ENCODE assay signal across 7 cellular contexts in the genomic region with DNA sequence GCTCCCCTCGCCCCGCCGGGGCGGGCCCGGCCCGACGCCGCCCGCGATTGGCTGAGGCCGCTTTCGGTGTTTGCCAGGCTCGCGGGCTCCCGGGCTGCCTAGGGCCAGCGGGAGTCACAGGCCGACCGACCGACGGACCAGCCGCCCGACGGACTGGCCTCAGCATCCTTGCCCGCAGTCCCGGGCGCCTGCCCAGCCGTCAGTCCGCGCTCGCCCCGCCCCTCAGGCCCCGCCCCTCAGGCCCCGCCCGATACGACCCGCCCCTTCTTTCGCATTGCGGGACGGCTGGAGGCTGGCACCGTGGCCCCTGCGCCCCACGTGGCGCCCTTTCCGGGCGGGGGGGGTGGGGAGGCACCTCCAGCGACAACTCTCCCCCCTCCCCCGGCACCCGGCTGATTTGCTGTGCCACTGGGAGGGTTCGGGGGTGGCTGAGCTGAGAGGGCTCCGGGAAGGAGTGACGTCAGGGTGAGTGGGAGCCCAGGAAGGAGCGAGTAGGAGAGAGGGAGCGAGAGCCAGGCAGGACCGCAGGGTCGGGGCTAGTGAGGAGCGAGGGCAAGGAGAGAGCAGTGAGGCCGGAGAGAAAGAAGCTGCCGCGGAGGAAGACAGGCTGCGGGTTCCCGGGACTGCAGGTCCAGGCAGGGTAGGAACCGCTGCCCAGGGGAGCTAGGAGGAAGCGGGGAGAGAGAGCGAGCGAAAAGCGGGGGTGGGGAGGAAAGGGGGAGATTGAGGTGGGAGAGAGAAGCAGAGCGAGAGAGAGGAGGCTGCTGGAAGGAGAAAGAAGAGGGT. TPM values are rescaled to one million over a fixed set of nuclear protein-coding genes. Genes with fewer than 3 reads are reported as not detected.
DNase-seq lines count a peak whose midpoint lies in the region; ATAC-seq and TF ChIP-seq lines count a peak whose summit lies in the region.

A gene with protein sequence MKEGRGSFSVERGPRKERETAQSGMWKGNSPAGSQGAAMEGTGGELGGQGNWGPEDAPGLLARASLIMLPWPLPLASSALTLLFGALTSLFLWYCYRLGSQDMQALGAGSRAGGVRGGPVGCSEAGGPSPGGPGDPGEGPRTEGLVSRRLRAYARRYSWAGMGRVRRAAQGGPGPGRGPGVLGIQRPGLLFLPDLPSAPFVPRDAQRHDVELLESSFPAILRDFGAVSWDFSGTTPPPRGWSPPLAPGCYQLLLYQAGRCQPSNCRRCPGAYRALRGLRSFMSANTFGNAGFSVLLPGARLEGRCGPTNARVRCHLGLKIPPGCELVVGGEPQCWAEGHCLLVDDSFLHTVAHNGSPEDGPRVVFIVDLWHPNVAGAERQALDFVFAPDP (plus strand): TSS at position 387 of the 786 bp plus-strand sequence. CDS start 484 bp downstream, outside the sequence.

- intact Hi-C loops in PC-9 (cut with micrococcal nuclease; ENCODE audit: unreplicated experiment): loop anchor here (1.0 kb wide), 2 partner anchors 73 to 96 kb away; a partner anchor contains a TSS

- H3K27me3 ChIP-seq in PC-9 (ENCODE audit: insufficient read depth, low read depth): no peaks in the 10 kb centered on the region

- peaks cover 16% of the 10 kb centered on the region; the same call in 1 of the 2 replicates for H3K4me1 ChIP-seq in PC-9 (replicated peaks; ENCODE audit: insufficient read depth)

- no peaks in the 10 kb centered on the region for H3K9me3 Mint-ChIP-seq in natural killer cell treated with Interleukin-12 subunit alpha and Interleukin-12 subunit beta and Interleukin-15 and Interleukin-18, amount 100 ng/mL, for 72 hours
- no peaks in the 10 kb centered on the region for H3K9me3 Mint-ChIP-seq in stimulated activated naive CD8-positive, alpha-beta T cell treated with anti-CD3 and anti-CD28 coated beads, Interleukin-15, amount 100 ng/mL, for 72 hours

- no peak for TF ChIP-seq POLR2A in GM18505 (IDR thresholded peaks at IDR 0.05; ENCODE audit: borderline replicate concordance, extremely low read depth, insufficient read depth, insufficient read length)

- POLR2A ChIA-PET in PC-9 (lab: Charles Lee; ENCODE audit: unreplicated experiment): interaction anchor here (0.6 to 1.7 kb wide), 3 partner anchors 73 to 180 kb away, joined by 5 to 30 read pairs (median 7); a partner anchor contains a TSS

- peaks cover 10% of the 10 kb centered on the region for H3F3A ChIP-seq in PC-9 (ENCODE audit: insufficient read depth, low read depth)

- H2AFZ ChIP-seq in PC-9: peak within 1 kb of the TSS; percentile 89

- peak within 1 kb of the TSS; percentile 100 for H3K4me2 ChIP-seq in PC-9

- H3K27ac ChIP-seq in PC-9: peak within 1 kb of the TSS; percentile 51

- H3K36me3 Mint-ChIP-seq in natural killer cell treated with Interleukin-12 subunit alpha and Interleukin-12 subunit beta and Interleukin-15 and Interleukin-18, amount 100 ng/mL, for 72 hours: no peaks in the 10 kb centered on the region

- 0 out of 2 replicates have a peak, but pooled peaks cover 5% of the 10 kb centered on the region for H3K79me2 ChIP-seq in PC-9 (ENCODE audit: low read depth)

- BruUV-seq in PC-9 (replicated peaks; lab: Mats Ljungman, UMichigan): no TSS peak

- H3K27ac Mint-ChIP-seq in natural killer cell treated with Interleukin-12 subunit alpha and Interleukin-12 subunit beta and Interleukin-15 and Interleukin-18, amount 100 ng/mL, for 72 hours: no peak within 1 kb of the TSS
- H3K27ac Mint-ChIP-seq in stimulated activated naive CD8-positive, alpha-beta T cell treated with anti-CD3 and anti-CD28 coated beads, Interleukin-15, amount 100 ng/mL, for 72 hours: no peak within 1 kb of the TSS

- DNase-seq in HT-29 (ENCODE audit: low spot score): peak; percentile 69
- DNase-seq in PC-9: peak; percentile 62 to 86
- DNase-seq in activated effector memory CD4-positive, alpha-beta T cell treated with anti-CD3 and anti-CD28 coated beads, Interleukin-2, amount 50 U/mL, for 16 hours: peak; percentile 86
- DNase-seq in fibroblast of the aortic adventitia (ENCODE audit: low read depth): peak; percentile 77
- peak; percentile 73 for DNase-seq in natural killer cell treated with Interleukin-12 subunit alpha and Interleukin-12 subunit beta and Interleukin-15 and Interleukin-18, amount 100 ng/mL, for 72 hours (ENCODE audit: low spot score)
- peak; percentile 59 to 82 for DNase-seq in stimulated activated naive CD8-positive, alpha-beta T cell treated with anti-CD3 and anti-CD28 coated beads, Interleukin-15, amount 100 ng/mL, for 72 hours

- peak; percentile 62 for ATAC-seq in GM18505 (IDR thresholded peaks at IDR 0.05; ENCODE audit: unreplicated experiment)
- peak; percentile 87 to 92 for ATAC-seq in natural killer cell treated with Interleukin-12 subunit alpha and Interleukin-12 subunit beta and Interleukin-15 and Interleukin-18, amount 100 ng/mL, for 72 hours
- peak; percentile 87 for ATAC-seq in stimulated activated naive CD8-positive, alpha-beta T cell treated with anti-CD3 and anti-CD28 coated beads, Interleukin-15, amount 100 ng/mL, for 72 hours

- CTCF ChIA-PET in PC-9 (lab: Charles Lee): interaction anchor here (0.6 to 1.8 kb wide), 7 partner anchors 10 to 178 kb away, joined by 3 to 8 read pairs (median 5); a partner anchor contains a TSS

- H3K4me3 ChIP-seq in PC-9 (peak within 1 kb of the TSS; percentile 72), fibroblast of the aortic adventitia (ENCODE audit: low read depth, low read length) (peak within 1 kb of the TSS; percentile 76)

- no peaks in the 10 kb centered on the region for H4K20me1 ChIP-seq in PC-9 (ENCODE audit: insufficient read depth)

- TF ChIP-seq CTCF in PC-9 (conservative IDR thresholded peaks at IDR 0.05): no peak
- TF ChIP-seq CTCF in fibroblast of the aortic adventitia (IDR thresholded peaks at IDR 0.05; ENCODE audit: insufficient read depth, low read length): no peak

- peak within 1 kb of the TSS; percentile 74 for H3K4me3 Mint-ChIP-seq in natural killer cell treated with Interleukin-12 subunit alpha and Interleukin-12 subunit beta and Interleukin-15 and Interleukin-18, amount 100 ng/mL, for 72 hours
- H3K4me3 Mint-ChIP-seq in stimulated activated naive CD8-positive, alpha-beta T cell treated with anti-CD3 and anti-CD28 coated beads, Interleukin-15, amount 100 ng/mL, for 72 hours: peak within 1 kb of the TSS; percentile 77 to 80

- H3K27me3 Mint-ChIP-seq in natural killer cell treated with Interleukin-12 subunit alpha and Interleukin-12 subunit beta and Interleukin-15 and Interleukin-18, amount 100 ng/mL, for 72 hours: peaks cover 23 to 32% of the 10 kb centered on the region in 2 donors
- peaks cover 50% of the 10 kb centered on the region for H3K27me3 Mint-ChIP-seq in stimulated activated naive CD8-positive, alpha-beta T cell treated with anti-CD3 and anti-CD28 coated beads, Interleukin-15, amount 100 ng/mL, for 72 hours

- no peaks in the 10 kb centered on the region for H3K9me3 ChIP-seq in PC-9 (ENCODE audit: insufficient read depth, low read depth)

- peaks cover 7 to 16% of the 10 kb centered on the region in 2 donors for H3K4me1 Mint-ChIP-seq in natural killer cell treated with Interleukin-12 subunit alpha and Interleukin-12 subunit beta and Interleukin-15 and Interleukin-18, amount 100 ng/mL, for 72 hours (ENCODE audit: low read depth in 2 of 2)
- H3K4me1 Mint-ChIP-seq in stimulated activated naive CD8-positive, alpha-beta T cell treated with anti-CD3 and anti-CD28 coated beads, Interleukin-15, amount 100 ng/mL, for 72 hours: peaks cover 28% of the 10 kb centered on the region

- no peaks in the 10 kb centered on the region for H3K36me3 ChIP-seq in PC-9 (ENCODE audit: low read depth)

- no peaks in the 10 kb centered on the region for H3K9me2 ChIP-seq in PC-9 (ENCODE audit: insufficient read depth)

RNA-seq across cellular contexts. Expression of the gene that starts here (rescaled TPM):
- total RNA-seq in HT-29 (2014; rRNA removed; shearing (Covaris generic)): 19.5 and 24.0 TPM in 2 replicates
- total RNA-seq in PC-9 (2021): 8.3 and 11.3 TPM in 2 replicates
- 0.98 and 1.5 TPM in 2 replicates for total RNA-seq in fibroblast of the aortic adventitia (ENCODE audit: low replicate concordance)
- total RNA-seq in natural killer cell treated with Interleukin-12 subunit alpha and Interleukin-12 subunit beta and Interleukin-15 and Interleukin-18, amount 100 ng/mL, for 72 hours: 1 to 10 TPM in 1 of 2 donors, not detected in 1; 1.3 TPM

Comparison
In these comparisons a context has a peak if more than half of its experiments do, and no peak if none do; other contexts are left out.
1. Peak in every context shown above with its lines: DNase-seq, ATAC-seq, H3K4me3 ChIP-seq and H3K27ac ChIP-seq.